14 cellular contexts compared by ENCODE assay signal in the genomic region with DNA sequence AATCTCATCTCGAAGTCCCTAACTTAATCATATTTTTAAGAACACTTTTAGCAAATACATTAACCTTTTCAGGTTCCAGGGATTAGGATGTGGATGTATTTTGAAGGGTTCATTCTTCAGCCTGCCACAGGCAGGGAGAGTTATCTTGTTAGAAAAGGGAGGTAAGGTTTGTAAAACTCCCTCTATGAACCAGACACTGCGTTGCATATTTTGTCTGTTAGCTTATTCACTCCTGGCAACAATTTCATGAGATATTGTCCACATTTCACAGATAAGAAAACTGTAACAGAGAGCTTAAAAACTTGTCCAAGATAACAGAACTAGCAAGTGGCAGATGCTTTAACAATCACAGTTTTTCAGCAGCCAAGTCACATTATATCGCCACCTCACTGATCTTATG.
DNase-seq lines count a peak whose midpoint lies in the region; ATAC-seq and TF ChIP-seq lines count a peak whose summit lies in the region.
"Had no signal": no experiment of that assay in that cellular context is flagged by ENCODE, and none has a peak within 500 bp of the region (broad histone marks: within the 10 kb centered on the region; RNA-seq: fewer than 3 reads in every experiment).

No MANE protein-coding gene starts in this region.

- TF ChIP-seq CTCF in WERI-Rb-1 (IDR thresholded peaks at IDR 0.05; ENCODE audit: low read depth, low read length) = no peak
- no peak for TF ChIP-seq CTCF in suprapubic skin (IDR thresholded peaks at IDR 0.05)
- TF ChIP-seq CTCF in tibial nerve (IDR thresholded peaks at IDR 0.05) = no peak

- WGBS in esophagus, 2 donors = 52 to 63% methylated on average over 3 of the region's 3 CpGs
- WGBS in suprapubic skin = 59% methylated on average over 3 of the region's 3 CpGs
- WGBS in tibial nerve, 2 donors = 92 to 94% methylated on average over 3 of the region's 3 CpGs

- no peak for TF ChIP-seq POLR2A in suprapubic skin (IDR thresholded peaks at IDR 0.05)
- TF ChIP-seq POLR2A in tibial nerve (IDR thresholded peaks at IDR 0.05) = no peak

- DNase-seq in NCI-H69 (lab: John Stamatoyannopoulos, UW) (peak; percentile 8), WERI-Rb-1 (no peak), suprapubic skin (ENCODE audit: low spot score in 2 of 2) (no peak), tibial nerve (ENCODE audit: low spot score in 2 of 2) (no peak)
- no peak for DNase-seq in activated CD4-positive, alpha-beta T cell treated with anti-CD3 and anti-CD28 coated beads for 1 hour
- DNase-seq: COR-L47, HCEC 1CT, NCI-H187, NCI-H748 treated with DMSO at 0.1 percent for 48 hours, Right ventricle myocardium superior had no signal

- peak overlapping the region; percentile 71 for H3K27ac ChIP-seq in WERI-Rb-1
- H3K27ac ChIP-seq in esophagus (ENCODE audit: low read depth in 2 of 2, low read length in 1 of 2) = peak overlapping the region; percentile 51 to 78
- H3K27ac ChIP-seq in suprapubic skin = peak overlapping the region; percentile 88
- no peak overlapping the region for H3K27ac ChIP-seq in tibial nerve
- H3K27ac ChIP-seq: HL-60, SK-N-MC had no signal

- H3K27me3 ChIP-seq in WERI-Rb-1 (ENCODE audit: insufficient read depth, low read depth, severe bottlenecking) (no peaks in the 10 kb centered on the region), esophagus (ENCODE audit: control insufficient read depth in 1 of 2, insufficient read depth in 2 of 2, low read length in 2 of 2) (no peaks in the 10 kb centered on the region), suprapubic skin (no peaks in the 10 kb centered on the region), tibial nerve (no peaks in the 10 kb centered on the region)

- H3K4me3 ChIP-seq in WERI-Rb-1 (ENCODE audit: low read depth, low read length) (no peak overlapping the region), esophagus (ENCODE audit: low read depth in 1 of 2, low read length in 2 of 2) (no peak overlapping the region), suprapubic skin (no peak overlapping the region), tibial nerve (no peak overlapping the region)
- H3K4me3 ChIP-seq: SK-N-MC had no signal

- H3K9me3 ChIP-seq in WERI-Rb-1 (ENCODE audit: severe bottlenecking) (peaks cover 10% of the 10 kb centered on the region), esophagus (ENCODE audit: control insufficient read depth in 2 of 2, insufficient read depth in 1 of 2, low read depth in 1 of 2, low read length in 1 of 2) (peaks cover 0 to 3% of the 10 kb centered on the region in 2 donors), suprapubic skin (no peaks in the 10 kb centered on the region), tibial nerve (peaks cover 0 to 10% (median 0%) of the 10 kb centered on the region in 4 donors)

- H3K4me1 ChIP-seq in esophagus (ENCODE audit: control insufficient read depth in 2 of 2, insufficient read depth in 2 of 2, low read length in 1 of 2) (no peaks in the 10 kb centered on the region), suprapubic skin (peaks cover 26% of the 10 kb centered on the region), tibial nerve (no peaks in the 10 kb centered on the region)

- H3K36me3 ChIP-seq in WERI-Rb-1 = no peaks in the 10 kb centered on the region
- H3K36me3 ChIP-seq in esophagus (ENCODE audit: control insufficient read depth in 2 of 2, insufficient read depth in 2 of 2, low read length in 1 of 2) = no peaks in the 10 kb centered on the region
- H3K36me3 ChIP-seq in suprapubic skin = no peaks in the 10 kb centered on the region
- no peaks in the 10 kb centered on the region for H3K36me3 ChIP-seq in tibial nerve

- no peak for ATAC-seq in HG03565 (IDR thresholded peaks at IDR 0.05; ENCODE audit: unreplicated experiment)

- no peak for TF ChIP-seq EP300 in suprapubic skin (IDR thresholded peaks at IDR 0.05)
- no peak for TF ChIP-seq EP300 in tibial nerve (IDR thresholded peaks at IDR 0.05)

Comparison
In these comparisons a context has a peak if more than half of its experiments do, and no peak if none do; other contexts are left out.
1. H3K27ac ChIP-seq: peak in WERI-Rb-1 (single experiment), esophagus (2 of 2) and suprapubic skin (single experiment); none in tibial nerve (0 of 4).